21 cellular contexts compared by ENCODE assay signal in the genomic region with DNA sequence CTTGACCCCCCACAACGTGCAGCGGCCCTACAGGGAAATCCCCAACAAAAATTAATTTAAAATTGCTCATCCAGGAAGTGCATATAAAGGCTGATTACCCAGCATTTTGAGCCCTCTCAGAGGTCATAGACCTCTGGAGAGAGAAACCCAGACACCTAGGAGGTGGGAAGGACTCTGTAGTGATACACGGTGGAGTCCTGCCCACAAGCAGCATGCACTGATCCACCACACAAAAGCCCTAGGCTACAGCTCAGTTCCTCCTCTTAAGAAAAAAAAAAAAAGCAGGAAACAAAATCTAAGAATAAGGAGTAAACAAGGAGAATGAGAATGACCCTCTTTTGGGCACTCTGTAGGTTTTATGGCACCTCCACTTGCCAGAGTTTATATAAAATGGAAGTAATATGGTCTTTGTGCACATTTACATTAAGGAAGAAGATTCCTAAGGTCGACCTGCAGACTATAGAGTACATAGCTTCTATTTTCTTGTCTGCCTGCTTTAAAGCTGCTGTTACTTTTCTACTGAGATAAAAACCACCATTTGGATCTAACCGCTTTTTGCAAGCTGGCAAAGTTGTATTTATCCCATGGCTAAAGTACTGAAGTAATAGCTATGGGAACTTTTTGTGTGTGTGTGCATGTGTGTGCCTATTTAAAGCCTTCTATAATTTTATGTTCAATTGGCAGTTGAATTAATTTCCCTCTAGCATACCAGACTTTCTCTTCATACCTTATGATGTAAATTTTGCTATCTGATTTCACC. TPM values are rescaled to one million over a fixed set of nuclear protein-coding genes. Genes with fewer than 3 reads are reported as not detected.
DNase-seq lines count a peak whose midpoint lies in the region; ATAC-seq, FAIRE-seq and TF ChIP-seq lines count a peak whose summit lies in the region.
"Had no signal": no experiment of that assay in that cellular context is flagged by ENCODE, and none has a peak within 500 bp of the region (broad histone marks: within the 10 kb centered on the region; RNA-seq: fewer than 3 reads in every experiment).

No MANE protein-coding gene starts in this region.

- no peak overlapping the region for H3K9ac ChIP-seq in H9 (ENCODE audit: extremely low read depth, insufficient read length, low read length)
- no peak overlapping the region for H3K9ac ChIP-seq in endodermal cell (ENCODE audit: extremely low read depth, low read length, poor library complexity, severe bottlenecking)
- H3K9ac ChIP-seq: GM23248 had no signal

- no peak overlapping the region for H3T11ph ChIP-seq in H9 (ENCODE audit: low read length)

- H3K79me1 ChIP-seq in H9 (ENCODE audit: insufficient read depth, low read depth, low read length, poor library complexity, severe bottlenecking), result no peaks in the 10 kb centered on the region

- H3K4me3 ChIP-seq in endodermal cell (ENCODE audit: low read length), result no peak overlapping the region
- H3K4me3 ChIP-seq in spleen, result no peak overlapping the region
- H3K4me3 ChIP-seq: GM12878, GM23248 had no signal

- DNase-seq in H9 (no peak), NCI-H526 treated with DMSO at 0.1 percent for 48 hours (lab: John Stamatoyannopoulos, UW) (peak; percentile 71), endodermal cell (no peak), nephron progenitor cell (no peak), spleen (no peak), D721Med (ENCODE audit: insufficient read length, low spot score) (no peak)
- DNase-seq: ACHN; C1 segment of cervical spinal cord; Calu3; CD4-positive, alpha-beta T cell; DMS79; GM23248; HCEC 1CT; HFFc6 had no signal

- no peaks in the 10 kb centered on the region for H3K79me2 ChIP-seq in H9 (ENCODE audit: insufficient read depth, low read length)

- H4K20me1 ChIP-seq in H9 (ENCODE audit: control insufficient read depth, insufficient read depth, insufficient read length), result no peaks in the 10 kb centered on the region

- WGBS in H9 (ENCODE audit: extremely low coverage, insufficient read length, low lambda C conversion rate), result no CpG with 5 or more reads among the region's 5 CpGs
- 70 to 90% methylated on average over 2 to 4 of the region's 5 CpGs for WGBS in endodermal cell (ENCODE audit: insufficient coverage in 1 of 2, insufficient read length in 1 of 2), 2 experiments
- 62 to 76% (median 74%) methylated on average over 5 of the region's 5 CpGs for WGBS in spleen, 5 donors

- no peaks in the 10 kb centered on the region for H3K9me3 ChIP-seq in H9 (ENCODE audit: control insufficient read depth, low read depth, low read length)
- H3K9me3 ChIP-seq in endodermal cell (ENCODE audit: control insufficient read depth, low read length), result peaks cover 8% of the 10 kb centered on the region
- H3K9me3 ChIP-seq in spleen, result no peaks in the 10 kb centered on the region

- no peak overlapping the region for H2BK20ac ChIP-seq in H9 (ENCODE audit: low read depth, low read length, poor library complexity, severe bottlenecking)

- H3K23me2 ChIP-seq in H9 (ENCODE audit: insufficient read length, low read depth, low read length, poor library complexity, severe bottlenecking), result no peaks in the 10 kb centered on the region

- no peak overlapping the region for H4K8ac ChIP-seq in H9 (replicated peaks; ENCODE audit: insufficient read length, low read depth, low read length)

- H3K4me3 Mint-ChIP-seq in H9, result no peak overlapping the region; a peak in 1 of 5 replicates
- H3K4me3 Mint-ChIP-seq in endodermal cell, result no peak overlapping the region
- no peak overlapping the region for H3K4me3 Mint-ChIP-seq in nephron progenitor cell
- H3K4me3 Mint-ChIP-seq: B cell; CD4-positive, alpha-beta T cell; HFFc6 had no signal

- H3K4me1 ChIP-seq in H9 (ENCODE audit: insufficient read depth, low read length) (peaks cover 6% of the 10 kb centered on the region), endodermal cell (ENCODE audit: control insufficient read depth, insufficient read depth, low read length) (no peaks in the 10 kb centered on the region), spleen (no peaks in the 10 kb centered on the region)

- H3K4ac ChIP-seq in H9 (ENCODE audit: low read depth, low read length), result no peak overlapping the region

- no peak for FAIRE-seq in D721Med (lab: Jason Lieb, UNC)
- FAIRE-seq: GM18507 had no signal

- H4K5ac ChIP-seq in H9 (ENCODE audit: insufficient read length, low read depth, low read length), result no peak overlapping the region

- H3K27me3 Mint-ChIP-seq in H9 (ENCODE audit: low read depth) (no peaks in the 10 kb centered on the region), endodermal cell (ENCODE audit: insufficient read depth) (no peaks in the 10 kb centered on the region), nephron progenitor cell (ENCODE audit: low read depth, poor library complexity) (no peaks in the 10 kb centered on the region)

- no peak overlapping the region for H3K14ac ChIP-seq in H9 (ENCODE audit: insufficient read depth, low read length)

- no peak overlapping the region for H3K4me2 ChIP-seq in H9 (ENCODE audit: insufficient read depth, insufficient read length, low read length)

- no peak overlapping the region for H2AK5ac ChIP-seq in H9 (ENCODE audit: insufficient read length, low read length)

- no peak for ATAC-seq in HG02678 (IDR thresholded peaks at IDR 0.05; ENCODE audit: unreplicated experiment)
- ATAC-seq: GM12878 had no signal

- no peak overlapping the region for H4K91ac ChIP-seq in H9 (ENCODE audit: insufficient read length, low read depth, low read length)

- H3K36me3 Mint-ChIP-seq in H9 (ENCODE audit: insufficient read depth in 1 of 3, low read depth in 3 of 3) (peaks cover 11 to 27% (median 19%) of the 10 kb centered on the region in 3 experiments), endodermal cell (ENCODE audit: low read depth) (no peaks in the 10 kb centered on the region), nephron progenitor cell (ENCODE audit: low read depth) (no peaks in the 10 kb centered on the region)

- no peak overlapping the region for H3K18ac ChIP-seq in H9 (ENCODE audit: insufficient read length, low read depth, low read length)

- H3K36me3 ChIP-seq in endodermal cell (ENCODE audit: control insufficient read depth, insufficient read depth, low read length) (no peaks in the 10 kb centered on the region), spleen (no peaks in the 10 kb centered on the region)

- H3K27ac Mint-ChIP-seq in H9 (peak overlapping the region; percentile 64 to 97 (median 93); a peak in 6 of 7 replicates), endodermal cell (peak overlapping the region; percentile 13), nephron progenitor cell (peak overlapping the region; percentile 57)
- H3K27ac Mint-ChIP-seq: B cell; CD4-positive, alpha-beta T cell; HFFc6 had no signal

- H2BK120ac ChIP-seq in H9 (ENCODE audit: low read depth, low read length, poor library complexity, severe bottlenecking), result no peak overlapping the region

- H3K27me3 ChIP-seq in H9 (ENCODE audit: insufficient read depth, low read length), result no peaks in the 10 kb centered on the region
- no peaks in the 10 kb centered on the region for H3K27me3 ChIP-seq in endodermal cell (ENCODE audit: control insufficient read depth, insufficient read depth, low read length, poor library complexity, severe bottlenecking)
- no peaks in the 10 kb centered on the region for H3K27me3 ChIP-seq in spleen (replicated peaks in 1 of 7)

- H3K23ac ChIP-seq in H9 (ENCODE audit: insufficient read length, low read depth, low read length), result no peak overlapping the region

- no peak for TF ChIP-seq POLR2A in spleen (IDR thresholded peaks at IDR 0.05)

- peaks cover 22 to 28% of the 10 kb centered on the region in 2 experiments for H3K9me3 Mint-ChIP-seq in H9
- H3K9me3 Mint-ChIP-seq in endodermal cell, result no peaks in the 10 kb centered on the region
- H3K9me3 Mint-ChIP-seq in nephron progenitor cell, result no peaks in the 10 kb centered on the region
- H3K9me3 Mint-ChIP-seq: CD4-positive, alpha-beta T cell had no signal

- H2AFZ ChIP-seq in H9 (ENCODE audit: low read length), result no peak overlapping the region
- H2AFZ ChIP-seq: GM23248 had no signal

- H3K56ac ChIP-seq in H9 (ENCODE audit: insufficient read length, low read depth, low read length), result no peak overlapping the region

- intact Hi-C loops in spleen (cut with DNase I; ENCODE audit: low total_unique reads), result no loop called here

- peaks cover 37 to 44% of the 10 kb centered on the region in 2 experiments for H3K4me1 Mint-ChIP-seq in H9
- H3K4me1 Mint-ChIP-seq in endodermal cell, result peaks cover 4% of the 10 kb centered on the region
- H3K4me1 Mint-ChIP-seq in nephron progenitor cell, result peaks cover 6% of the 10 kb centered on the region
- H3K4me1 Mint-ChIP-seq: B cell had no signal

- H3K27ac ChIP-seq in H9 (ENCODE audit: insufficient read length, low read depth, low read length) (no peak overlapping the region), endodermal cell (ENCODE audit: low read depth, low read length) (no peak overlapping the region), spleen (no peak overlapping the region)
- H3K27ac ChIP-seq: GM23248, HL-60 had no signal

- no peak overlapping the region for H2BK5ac ChIP-seq in H9 (ENCODE audit: insufficient read length, low read length)

- no peak overlapping the region for H2BK15ac ChIP-seq in H9 (ENCODE audit: low read depth, low read length)

- TF ChIP-seq CTCF in H9 (conservative IDR thresholded peaks at IDR 0.05) (no peak), endodermal cell (conservative IDR thresholded peaks at IDR 0.05) (no peak), nephron progenitor cell (IDR thresholded peaks at IDR 0.05) (no peak), spleen (IDR thresholded peaks at IDR 0.05 in 8 of 11, conservative IDR thresholded peaks at IDR 0.05 in 3 of 11) (no peak), D721Med (IDR thresholded peaks at IDR 0.05; ENCODE audit: insufficient read depth, missing control alignments) (no peak)

- H2BK12ac ChIP-seq in H9 (ENCODE audit: insufficient read length, low read depth, low read length), result no peak overlapping the region

RNA-seq across cellular contexts. Expression of gene ACSM1, which starts 46.9 kb away (rescaled TPM):
- total RNA-seq in H9 (2021), result 0.81 and 0.83 TPM in 2 replicates
- 1 to 10 TPM in 1 of 2 donors, not detected in 1; 1.1 TPM for total RNA-seq in endodermal cell
- polyA plus RNA-seq in endodermal cell (2013, experiment 1 of 2), result 0.11 TPM
- polyA plus RNA-seq in endodermal cell (2013, experiment 2 of 2), result not detected
- total RNA-seq in spleen, result under 1 TPM in 3 of 7 donors, not detected in 4; 0.25 to 0.72 (median 0.44) TPM
- under 1 TPM; 0.26 to 0.47 (median 0.37) TPM for polyA plus RNA-seq in spleen
- total RNA-seq: A172, G401, GM23248, HFFc6 had no signal
- polyA plus RNA-seq: GM23248 had no signal

Comparison
In these comparisons a context has a peak if more than half of its experiments do, and no peak if none do; other contexts are left out.
1. H3K27ac Mint-ChIP-seq: peak in every context shown above with its lines; median percentile 93 in H9; 57 in nephron progenitor cell; 13 in endodermal cell.